ENCODE assay signal across 22 cellular contexts in genomic region chr20:15031546-15032351, GRCh38.
"Had no signal": no experiment of that assay in that cellular context is flagged by ENCODE, and none has a peak within 500 bp of the region (broad histone marks: within the 10 kb centered on the region; RNA-seq: fewer than 3 reads in every experiment).

No MANE protein-coding gene starts in this region.

- H3K4me3 Mint-ChIP-seq: activated CD4-positive, alpha-beta T cell treated with anti-CD3 and anti-CD28 coated beads, Interleukin-2, amount 10 ng/mL, durations not matched to agents 24 days and 14 days; activated CD8-positive, alpha-beta memory T cell treated with anti-CD3 and anti-CD28 coated beads, Interleukin-2, amount 10 ng/mL, durations not matched to agents 7 days and 5 days; activated naive CD4-positive, alpha-beta T cell treated with anti-CD3 and anti-CD28 coated beads, Interleukin-2, amount 50 U/mL, for 24 hours; activated T-cell treated with anti-CD3 and anti-CD28 coated beads, Interleukin-2, amount 50 U/mL, for 24 hours; activated T-helper 1 cell treated with anti-CD3 and anti-CD28 coated beads, Interleukin-12 subunit alpha, Interleukin-12 subunit beta, Interleukin-2, Interleukin-4 antibody, amounts not matched to agents 30 ng/mL and 10 ng/mL and 1 ng/mL, durations not matched to agents 14 hours and 24 hours and 36 hours; T-helper 17 cell; WTC11 had no signal

- H3K9me3 Mint-ChIP-seq: WTC11 had no signal

- H3K27ac Mint-ChIP-seq: activated CD4-positive, alpha-beta T cell treated with anti-CD3 and anti-CD28 coated beads, Interleukin-2, amount 10 ng/mL, durations not matched to agents 24 days and 14 days; activated CD8-positive, alpha-beta memory T cell treated with anti-CD3 and anti-CD28 coated beads, Interleukin-2, amount 10 ng/mL, durations not matched to agents 7 days and 5 days; activated naive CD4-positive, alpha-beta T cell treated with anti-CD3 and anti-CD28 coated beads, Interleukin-2, amount 50 U/mL, for 24 hours; activated T-cell treated with anti-CD3 and anti-CD28 coated beads, Interleukin-2, amount 50 U/mL, for 24 hours; activated T-helper 1 cell treated with anti-CD3 and anti-CD28 coated beads, Interleukin-12 subunit alpha, Interleukin-12 subunit beta, Interleukin-2, Interleukin-4 antibody, amounts not matched to agents 30 ng/mL and 10 ng/mL and 1 ng/mL, durations not matched to agents 14 hours and 24 hours and 36 hours; T-helper 17 cell; WTC11 had no signal

- DNase-seq: activated CD4-positive, alpha-beta T cell treated with anti-CD3 and anti-CD28 coated beads, Interleukin-2, amount 10 ng/mL, durations not matched to agents 24 days and 14 days; activated CD4-positive, alpha-beta T cell treated with anti-CD3 and anti-CD28 coated beads, Interleukin-2, amount 50 U/mL, for 48 hours; activated CD4-positive, CD25-positive, alpha-beta regulatory T cell treated with anti-CD3 and anti-CD28 coated beads, Interleukin-2, amount 50 U/mL, for 72 hours; activated CD8-positive, alpha-beta memory T cell treated with anti-CD3 and anti-CD28 coated beads, Interleukin-2, amount 10 ng/mL, durations not matched to agents 7 days and 5 days; activated effector memory CD4-positive, alpha-beta T cell treated with Interleukin-2 at 50 U/mL for 16 hours; activated naive CD4-positive, alpha-beta T cell; activated T-cell treated with anti-CD3 and anti-CD28 coated beads, Interleukin-2, amount 50 U/mL, for 24 hours; aorta; NCI-H1092; NCI-H1436 treated with DMSO at 0.1 percent for 48 hours; NCI-H187; NCI-H2081; NCI-H2227 treated with DMSO at 0.1 percent for 48 hours; NCI-H526; NCI-H774; T-helper 17 cell; T-helper 9 cell had no signal

- H3K4me1 Mint-ChIP-seq: activated CD4-positive, alpha-beta T cell treated with anti-CD3 and anti-CD28 coated beads, Interleukin-2, amount 10 ng/mL, durations not matched to agents 24 days and 14 days; activated CD8-positive, alpha-beta memory T cell treated with anti-CD3 and anti-CD28 coated beads, Interleukin-2, amount 10 ng/mL, durations not matched to agents 7 days and 5 days; activated naive CD4-positive, alpha-beta T cell treated with anti-CD3 and anti-CD28 coated beads, Interleukin-2, amount 50 U/mL, for 24 hours; T-helper 17 cell had no signal

- H3K27ac ChIP-seq: KMS-11 had no signal

- H3K36me3 Mint-ChIP-seq: activated CD8-positive, alpha-beta memory T cell treated with anti-CD3 and anti-CD28 coated beads, Interleukin-2, amount 10 ng/mL, durations not matched to agents 7 days and 5 days; activated naive CD4-positive, alpha-beta T cell treated with anti-CD3 and anti-CD28 coated beads, Interleukin-2, amount 50 U/mL, for 24 hours; WTC11 had no signal

- ATAC-seq: activated CD8-positive, alpha-beta memory T cell treated with anti-CD3 and anti-CD28 coated beads, Interleukin-2, amount 10 ng/mL, durations not matched to agents 7 days and 5 days; Right ventricle myocardium inferior; T-helper 17 cell; WTC11 had no signal

- H3K27me3 Mint-ChIP-seq: activated CD4-positive, alpha-beta T cell treated with anti-CD3 and anti-CD28 coated beads, Interleukin-2, amount 10 ng/mL, durations not matched to agents 24 days and 14 days; activated CD8-positive, alpha-beta memory T cell treated with anti-CD3 and anti-CD28 coated beads, Interleukin-2, amount 10 ng/mL, durations not matched to agents 7 days and 5 days; activated naive CD4-positive, alpha-beta T cell treated with anti-CD3 and anti-CD28 coated beads, Interleukin-2, amount 50 U/mL, for 24 hours; activated T-cell treated with anti-CD3 and anti-CD28 coated beads, Interleukin-2, amount 50 U/mL, for 24 hours; T-helper 17 cell had no signal
